8 cellular contexts compared by ENCODE assay signal in the genomic region with DNA sequence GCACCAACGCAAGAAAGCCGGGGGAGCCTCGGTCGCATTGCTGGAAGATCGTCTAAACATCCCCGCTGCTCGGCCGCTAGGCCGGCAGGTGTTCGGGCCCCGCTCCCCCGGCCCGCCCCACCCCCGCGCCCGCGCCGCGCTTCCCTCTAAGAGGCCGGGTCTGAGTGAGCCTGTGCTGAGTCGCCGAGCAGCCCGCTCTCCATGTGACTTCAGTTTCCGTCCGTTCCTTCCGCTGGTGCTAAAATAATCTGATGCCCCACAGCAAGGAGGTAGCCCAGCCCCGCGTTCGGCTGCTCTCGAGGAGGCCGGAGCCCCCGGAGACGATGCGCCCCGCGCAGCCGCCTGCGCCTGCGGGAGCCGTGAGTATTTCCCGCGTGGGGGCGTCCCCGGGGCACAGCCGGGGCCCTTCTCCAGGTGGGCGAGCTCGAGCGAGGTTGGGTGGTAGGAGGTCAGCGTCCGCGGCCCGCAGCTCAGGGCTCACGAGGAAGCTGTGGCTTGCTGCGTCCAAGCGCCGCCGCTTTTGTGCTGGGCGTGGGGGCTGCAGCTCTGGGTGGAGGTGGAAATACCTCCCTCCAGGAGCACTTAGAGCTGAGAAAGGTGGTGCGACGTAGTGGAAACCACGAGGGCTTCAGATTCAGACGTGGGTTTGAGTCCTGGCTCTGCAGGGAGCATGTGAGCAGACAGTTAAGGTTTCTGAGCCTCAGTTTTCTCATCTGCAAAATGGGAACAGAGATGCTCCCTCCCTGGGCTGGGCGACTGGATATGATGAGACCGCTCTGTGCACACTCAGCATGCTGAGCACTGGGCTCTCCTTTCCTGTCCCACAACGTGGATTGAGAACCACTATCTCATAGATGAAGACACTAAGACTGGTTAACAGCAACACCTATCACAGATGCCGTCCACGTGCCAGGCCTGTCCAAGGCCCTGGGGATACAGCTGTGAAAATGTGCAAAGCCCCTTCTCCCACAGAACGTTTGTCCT. TPM values are rescaled to one million over a fixed set of nuclear protein-coding genes. Genes with fewer than 3 reads are reported as not detected.
DNase-seq lines count a peak whose midpoint lies in the region; ATAC-seq, FAIRE-seq and TF ChIP-seq lines count a peak whose summit lies in the region.

A gene (plus strand): TSS at position 178 of the 984 bp plus-strand sequence. CDS start 14,846 bp downstream, outside the sequence.

- peak; percentile 43 for ATAC-seq in GM19035 (IDR thresholded peaks at IDR 0.05; ENCODE audit: unreplicated experiment)
- peak; percentile 28 for ATAC-seq in HG03571 (IDR thresholded peaks at IDR 0.05; ENCODE audit: unreplicated experiment)
- ATAC-seq in pancreas = peak; percentile 81 to 87 (median 84)

- H3K36me3 ChIP-seq in pancreas (no peaks in the 10 kb centered on the region), transverse colon (no peaks in the 10 kb centered on the region)

- peaks cover 0 to 5% (median 0%) of the 10 kb centered on the region in 4 donors for H3K27me3 ChIP-seq in pancreas
- H3K27me3 ChIP-seq in transverse colon = peaks cover 19% of the 10 kb centered on the region

- POLR2A ChIA-PET in AG04449 (lab: Yijun Ruan, JAX) (no interaction called here), RWPE1 (lab: Yijun Ruan, JAX; ENCODE audit: low non-redundant PET) (interaction anchor here (0.6 kb wide), 1 partner anchor 494 kb away, joined by 3 read pairs; no protein-coding TSS in a partner anchor)

- in situ Hi-C loops in transverse colon (cut with MboI; ENCODE audit: low pct_ligation_motif_present in 1 of 4, low pct_unique_long_range_greater_than_20kb in 1 of 4, low sequenced_read_pairs in 3 of 4) = no loop called here

- DNase-seq in AG04449 (ENCODE audit: low read depth, low spot score) (no peak), RWPE1 (ENCODE audit: low spot score) (no peak), glomerular visceral epithelial cell (ENCODE audit: extremely low spot score) (peak; percentile 31), pancreas (peak in 2 of 6 donors; percentile 59 to 74), transverse colon (peak; percentile 81)
- DNase-seq in activated naive CD4-positive, alpha-beta T cell (lab: John Stamatoyannopoulos, UW) = peak in 3 of 4 experiments; percentile 22 to 43 (median 33)

- CTCF ChIA-PET in AG04449 (lab: Yijun Ruan, JAX) (interaction anchor here (1.2 kb wide), 1 partner anchor 10 kb away, joined by 5 read pairs; no protein-coding TSS in a partner anchor), RWPE1 (lab: Yijun Ruan, JAX) (interaction anchor here (0.9 kb wide), 1 partner anchor 30 kb away, joined by 4 read pairs; no protein-coding TSS in a partner anchor)

- no peak for FAIRE-seq in pancreas (lab: Jason Lieb, UNC)

- peak within 1 kb of the TSS; percentile 11; the same call in 1 of the 2 replicates for H3K27ac ChIP-seq in RWPE1
- peak within 1 kb of the TSS in 1 of 4 donors; percentile 54 for H3K27ac ChIP-seq in pancreas
- peak within 1 kb of the TSS; percentile 63 to 72 (median 70) for H3K27ac ChIP-seq in transverse colon

- no peaks in the 10 kb centered on the region for H3K4me1 ChIP-seq in pancreas
- H3K4me1 ChIP-seq in transverse colon = peaks cover 0 to 20% (median 3%) of the 10 kb centered on the region in 4 donors

- WGBS in pancreas, 2 donors = 8 to 9% methylated on average over 68 of the region's 68 CpGs
- 6% methylated on average over 58 of the region's 68 CpGs; no CpG with 5 or more reads in 1 of the 2 donors for WGBS in transverse colon (ENCODE audit: low coverage in 1 of 2), 2 donors

- peak; percentile 61 for TF ChIP-seq POLR2A in transverse colon (IDR thresholded peaks at IDR 0.05)

- TF ChIP-seq CTCF in AG04449 (IDR thresholded peaks at IDR 0.05; ENCODE audit: insufficient read depth, low read length, missing control alignments) = no peak
- TF ChIP-seq CTCF in RWPE1 (conservative IDR thresholded peaks at IDR 0.05; ENCODE audit: low read depth) = no peak
- no peak for TF ChIP-seq CTCF in pancreas (IDR thresholded peaks at IDR 0.05)
- no peak for TF ChIP-seq CTCF in transverse colon (IDR thresholded peaks at IDR 0.05)

- intact Hi-C loops in pancreas (cut with DNase I) = no loop called here
- intact Hi-C loops in transverse colon (cut with DNase I; ENCODE audit: low total_unique reads) = no loop called here

- H3K9me3 ChIP-seq in pancreas (no peaks in the 10 kb centered on the region), transverse colon (no peaks in the 10 kb centered on the region)

- TF ChIP-seq EP300 in transverse colon (IDR thresholded peaks at IDR 0.05; ENCODE audit: low read depth) = no peak

- H3K4me3 ChIP-seq in AG04449 (ENCODE audit: low read depth, low read length) (peak within 1 kb of the TSS; percentile 47), pancreas (peak within 1 kb of the TSS; percentile 9 to 54 (median 29)), transverse colon (peak within 1 kb of the TSS; percentile 28 to 56 (median 46))

RNA-seq across cellular contexts. Expression of the gene that starts here (rescaled TPM):
- total RNA-seq in pancreas = 1 to 10 TPM in 3 of 6 donors, under 1 TPM in 3; 0.37 to 3.6 (median 1.0) TPM
- 1 to 10 TPM in 1 of 2 donors, under 1 TPM in 1; 0.61 to 1.4 TPM for polyA plus RNA-seq in pancreas
- total RNA-seq in transverse colon = 1 to 10 TPM in 2 of 4 donors, not detected in 2; 2.5 to 3.7 TPM

Comparison
In these comparisons a context has a peak if more than half of its experiments do, and no peak if none do; other contexts are left out.
1. DNase-seq: peak in activated naive CD4-positive, alpha-beta T cell (3 of 4), glomerular visceral epithelial cell (single experiment) and transverse colon (single experiment); none in AG04449 (single experiment) and RWPE1 (single experiment).
2. ATAC-seq: peak in every context shown above with its lines; median percentile 84 in pancreas; 43 in GM19035; 28 in HG03571.
3. Peak in every context shown above with its lines, with median percentiles within 50 percentile points of each other: H3K4me3 ChIP-seq.